Comparison of ENCODE assay signal across 19 cellular contexts in the genomic region with DNA sequence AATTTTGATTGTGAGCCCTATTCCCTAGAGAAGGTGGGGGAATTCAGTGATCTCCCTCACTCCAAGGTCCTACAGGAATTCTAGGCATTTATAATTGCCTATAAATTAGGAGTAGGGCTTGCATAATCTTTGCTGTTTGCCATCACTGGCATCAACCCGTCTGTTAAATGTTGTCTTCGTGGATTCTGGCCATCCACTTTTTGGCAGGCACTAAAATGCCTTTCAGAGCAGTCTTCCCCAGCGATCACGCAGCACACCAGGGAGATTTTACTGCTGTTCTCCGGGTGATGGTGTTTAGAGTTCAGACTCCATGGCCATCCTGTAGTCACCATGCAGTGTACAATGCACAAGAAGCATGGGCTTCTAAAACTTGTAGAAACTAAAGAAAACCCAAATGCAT. TPM values are rescaled to one million over a fixed set of nuclear protein-coding genes. Genes with fewer than 3 reads are reported as not detected.
DNase-seq lines count a peak whose midpoint lies in the region; ATAC-seq and TF ChIP-seq lines count a peak whose summit lies in the region.
"Had no signal": no experiment of that assay in that cellular context is flagged by ENCODE, and none has a peak within 500 bp of the region (broad histone marks: within the 10 kb centered on the region; RNA-seq: fewer than 3 reads in every experiment).

No MANE protein-coding gene starts in this region.

- H3K27me3 ChIP-seq in dorsolateral prefrontal cortex (no peaks in the 10 kb centered on the region), transverse colon (no peaks in the 10 kb centered on the region)
- H3K27me3 ChIP-seq: SJSA1 had no signal

- WGBS in transverse colon (ENCODE audit: low coverage in 1 of 2), 2 donors = 60 to 77% methylated on average over 1 to 5 of the region's 5 CpGs

- ATAC-seq in omental fat pad (ENCODE audit: low FRiP score) = peak; percentile 27
- ATAC-seq in left ventricle myocardium superior = no peak
- ATAC-seq in HG03520 (IDR thresholded peaks at IDR 0.05; ENCODE audit: unreplicated experiment) = no peak
- ATAC-seq: GM23338 had no signal

- intact Hi-C loops in dorsolateral prefrontal cortex (cut with DNase I) (no loop called here), transverse colon (cut with DNase I; ENCODE audit: low total_unique reads) (no loop called here), left ventricle myocardium superior (cut with micrococcal nuclease) (no loop called here)

- in situ Hi-C loops in transverse colon (cut with MboI; ENCODE audit: low pct_ligation_motif_present in 1 of 4, low pct_unique_long_range_greater_than_20kb in 1 of 4, low sequenced_read_pairs in 3 of 4) = no loop called here

- no peaks in the 10 kb centered on the region for H3K36me3 ChIP-seq in transverse colon
- H3K36me3 ChIP-seq: HAP-1, SJSA1 had no signal

- TF ChIP-seq CTCF in dorsolateral prefrontal cortex (IDR thresholded peaks at IDR 0.05 in 54 of 56, conservative IDR thresholded peaks at IDR 0.05 in 2 of 56; ENCODE audit: low read depth in 1 of 56, partially characterized antibody in 56 of 56) (no peak), omental fat pad (IDR thresholded peaks at IDR 0.05) (no peak), transverse colon (IDR thresholded peaks at IDR 0.05) (no peak)

- TF ChIP-seq POLR2A in transverse colon (IDR thresholded peaks at IDR 0.05) = no peak

- H3K4me3 ChIP-seq in dorsolateral prefrontal cortex (no peak overlapping the region), transverse colon (no peak overlapping the region)
- H3K4me3 ChIP-seq: GM23338, HAP-1, SJSA1 had no signal

- TF ChIP-seq EP300 in transverse colon (IDR thresholded peaks at IDR 0.05; ENCODE audit: low read depth) = no peak

- H3K27ac ChIP-seq in dorsolateral prefrontal cortex (peak overlapping the region in 44 of 59 donors; percentile 4 to 84 (median 54)), transverse colon (peak overlapping the region in 3 of 4 donors; percentile 56 to 62 (median 59))
- H3K27ac ChIP-seq: SJSA1 had no signal

- H3K4me1 ChIP-seq in transverse colon = no peaks in the 10 kb centered on the region
- H3K4me1 ChIP-seq: SJSA1 had no signal

- H3K9me3 ChIP-seq in transverse colon = no peaks in the 10 kb centered on the region
- H3K9me3 ChIP-seq: HAP-1, SJSA1 had no signal

- DNase-seq in GM04504 (ENCODE audit: low read depth) = peak; percentile 2
- DNase-seq in dorsolateral prefrontal cortex = peak in 4 of 10 donors; percentile 28 to 46 (median 32)
- no peak for DNase-seq in omental fat pad (ENCODE audit: low spot score)
- DNase-seq in transverse colon = peak; percentile 17
- DNase-seq in left ventricle myocardium superior = no peak
- DNase-seq in NCI-H2081 treated with DMSO at 0.1 percent for 48 hours (lab: John Stamatoyannopoulos, UW) = no peak
- DNase-seq in NCI-H146 treated with DMSO at 0.1 percent for 48 hours (lab: John Stamatoyannopoulos, UW; ENCODE audit: unreplicated experiment) = no peak
- DNase-seq: CD4-positive, CD25-positive, alpha-beta regulatory T cell; EL; Kasumi-1; NCI-H187 treated with DMSO at 0.1 percent for 48 hours; NCI-H2227 treated with DMSO at 0.1 percent for 48 hours; NCI-H510A treated with DMSO at 0.1 percent for 48 hours; NCI-H82 had no signal

RNA-seq across cellular contexts. Expression of a gene that starts 47.7 kb away (rescaled TPM):
- total RNA-seq in dorsolateral prefrontal cortex (10 to 100 TPM in 1 of 120 experiments, 1 to 10 TPM in 119; 1.6 to 10.6 (median 4.6) TPM), omental fat pad (10 to 100 TPM in 3 of 4 donors, 1 to 10 TPM in 1; 8.8 to 26.8 (median 12.4) TPM), transverse colon (1 to 10 TPM; 2.0 to 8.3 (median 6.1) TPM), left ventricle myocardium superior (1.4 TPM)
- total RNA-seq: CD4-positive, CD25-positive, alpha-beta regulatory T cell; OCI-LY7 had no signal

Comparison
In these comparisons a context has a peak if more than half of its experiments do, and no peak if none do; other contexts are left out.
1. DNase-seq: peak in GM04504 (single experiment) and transverse colon (single experiment); none in omental fat pad (single experiment), left ventricle myocardium superior (single experiment), NCI-H2081 treated with DMSO at 0.1 percent for 48 hours (single experiment) and NCI-H146 treated with DMSO at 0.1 percent for 48 hours (single experiment).